In the genomic region with DNA sequence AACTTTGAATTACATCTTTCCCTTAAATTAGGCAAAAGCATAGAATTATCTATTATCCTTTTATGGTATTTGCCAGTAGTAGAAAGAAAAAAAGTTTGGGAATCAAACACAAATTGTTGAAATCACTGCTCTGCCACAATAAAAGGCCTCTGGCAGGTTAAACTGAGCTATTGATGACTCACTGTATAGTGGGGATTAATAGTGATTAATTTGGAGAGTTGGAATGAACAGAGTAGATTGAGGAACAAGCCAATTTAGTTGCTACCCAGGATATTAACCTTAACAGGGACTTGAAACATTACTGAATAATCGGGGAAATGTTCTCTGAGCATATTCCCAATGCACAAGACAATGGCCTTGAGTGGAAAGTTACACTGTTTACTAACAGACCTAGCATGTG, we compare ENCODE assay signal across 18 cellular contexts.
"Had no signal": no experiment of that assay in that cellular context is flagged by ENCODE, and none has a peak within 500 bp of the region (broad histone marks: within the 10 kb centered on the region; RNA-seq: fewer than 3 reads in every experiment).

No MANE protein-coding gene starts in this region.

- DNase-seq: cerebellar nuclear complex; effector memory CD8-positive, alpha-beta T cell; erythroblast; gastrocnemius medialis; glutamatergic neuron; left ventricle myocardium inferior; lower lobe of right lung; mesenchymal stem cell; midbrain; psoas muscle; small intestine; stimulated activated CD4-positive, alpha-beta T cell treated with anti-CD3 and anti-CD28 coated beads, Interleukin-12 subunit alpha, Interleukin-12 subunit beta, amount 100 ng/mL, for 4 hours; stimulated activated CD4-positive, alpha-beta T cell treated with anti-CD3 and anti-CD28 coated beads, Interleukin-2, amount 100 ng/mL, for 48 hours; stimulated activated naive CD4-positive, alpha-beta T cell treated with Interleukin-2 at 50 U/mL for 16 hours; trophoblast cell had no signal

- H3K27me3 Mint-ChIP-seq: dendritic cell treated with granulocyte-macrophage colony-stimulating factor and Interleukin-4, amounts not matched to agents 40 ng/mL and 50 ng/mL, for 4 days; effector memory CD8-positive, alpha-beta T cell had no signal

- H3K36me3 ChIP-seq: gastrocnemius medialis, right atrium auricular region had no signal

- H3K27ac ChIP-seq: gastrocnemius medialis, left ventricle myocardium inferior, lower lobe of right lung, psoas muscle, right atrium auricular region had no signal

- H3K4me3 Mint-ChIP-seq: dendritic cell treated with granulocyte-macrophage colony-stimulating factor and Interleukin-4, amounts not matched to agents 40 ng/mL and 50 ng/mL, for 4 days; effector memory CD8-positive, alpha-beta T cell; nephron had no signal

- ATAC-seq: effector memory CD8-positive, alpha-beta T cell; gastrocnemius medialis; lower lobe of right lung; psoas muscle had no signal

- H3K4me3 ChIP-seq: gastrocnemius medialis, left ventricle myocardium inferior, lower lobe of right lung, psoas muscle, right atrium auricular region had no signal

- H3K4me1 ChIP-seq: gastrocnemius medialis, left ventricle myocardium inferior, lower lobe of right lung, psoas muscle, right atrium auricular region had no signal

- H3K9me3 ChIP-seq: gastrocnemius medialis, left ventricle myocardium inferior, lower lobe of right lung, psoas muscle, right atrium auricular region had no signal

- H3K27me3 ChIP-seq: gastrocnemius medialis, right atrium auricular region had no signal

- H3K9me3 Mint-ChIP-seq: dendritic cell treated with granulocyte-macrophage colony-stimulating factor and Interleukin-4, amounts not matched to agents 40 ng/mL and 50 ng/mL, for 4 days; effector memory CD8-positive, alpha-beta T cell; nephron had no signal

- H3K4me1 Mint-ChIP-seq: nephron had no signal

- H3K27ac Mint-ChIP-seq: dendritic cell treated with granulocyte-macrophage colony-stimulating factor and Interleukin-4, amounts not matched to agents 40 ng/mL and 50 ng/mL, for 4 days; effector memory CD8-positive, alpha-beta T cell; nephron had no signal
